In the genomic region with DNA sequence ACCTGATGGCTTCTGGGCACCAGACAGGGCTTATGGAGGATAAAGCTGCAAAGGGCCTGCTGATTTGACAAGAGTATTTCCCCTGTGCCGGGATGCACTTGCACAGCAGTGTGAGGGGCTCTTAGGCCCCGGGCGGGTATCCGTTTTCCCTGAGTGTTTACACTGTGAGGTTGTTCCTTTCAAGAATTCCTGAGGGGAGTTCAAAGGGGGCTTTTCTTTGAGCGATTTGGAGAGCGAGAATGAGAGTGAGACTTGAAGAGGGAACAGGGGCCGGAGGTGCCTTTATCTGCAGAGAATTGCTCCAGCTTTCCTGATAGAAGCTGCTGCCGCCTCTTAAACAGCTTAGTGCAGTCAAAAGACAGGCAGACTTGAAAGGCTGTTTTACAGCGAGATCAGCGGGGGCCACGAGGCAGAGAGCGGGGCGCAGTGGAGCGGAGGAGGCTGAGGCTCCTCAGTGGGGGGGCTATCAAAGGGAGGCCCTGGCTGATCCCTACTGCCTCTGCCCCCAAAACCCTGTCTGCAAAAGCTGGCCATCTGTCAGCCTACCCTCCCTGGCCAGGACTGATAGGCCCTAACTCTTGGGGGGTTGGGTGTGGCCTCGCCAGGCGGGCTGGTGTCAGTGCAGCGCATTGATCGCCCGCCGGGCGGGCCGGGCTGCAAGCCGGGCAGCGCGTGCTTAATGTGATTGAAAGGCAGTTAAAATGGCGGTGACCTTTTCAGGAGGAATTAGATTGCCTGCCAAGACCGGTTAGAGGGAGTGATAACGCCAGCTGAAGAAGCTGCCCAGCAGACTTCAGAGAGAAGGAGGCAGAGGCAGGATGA, we compare ENCODE assay signal across 19 cellular contexts. TPM values are rescaled to one million over a fixed set of nuclear protein-coding genes. Genes with fewer than 3 reads are reported as not detected.
DNase-seq lines count a peak whose midpoint lies in the region; ATAC-seq and TF ChIP-seq lines count a peak whose summit lies in the region.
"Had no signal": no experiment of that assay in that cellular context is flagged by ENCODE, and none has a peak within 500 bp of the region (broad histone marks: within the 10 kb centered on the region; RNA-seq: fewer than 3 reads in every experiment).

No MANE protein-coding gene starts in this region.

- H3K27me3 Mint-ChIP-seq in activated naive CD8-positive, alpha-beta T cell: no peaks in the 10 kb centered on the region
- no peaks in the 10 kb centered on the region for H3K27me3 Mint-ChIP-seq in activated naive CD8-positive, alpha-beta T cell treated with anti-CD3 and anti-CD28 coated beads for 36 hours
- H3K27me3 Mint-ChIP-seq: stimulated activated memory B cell treated with anti-CD40 and anti-IgM and Interleukin-4, amounts not matched to agents 10 μg/mL and 1 μg/mL and 100 μg/mL, for 72 hours had no signal

- H3K4me3 ChIP-seq in WERI-Rb-1 (ENCODE audit: low read depth, low read length) (peak overlapping the region; percentile 30), muscle layer of colon (ENCODE audit: low read depth in 1 of 2, low read length in 2 of 2) (no peak overlapping the region), lower leg skin (ENCODE audit: low read depth, poor library complexity, severe bottlenecking) (no peak overlapping the region)
- H3K4me3 ChIP-seq: GM23338, ovary, upper lobe of left lung had no signal

- H3K27me3 ChIP-seq in WERI-Rb-1 (ENCODE audit: insufficient read depth, low read depth, severe bottlenecking): no peaks in the 10 kb centered on the region
- no peaks in the 10 kb centered on the region for H3K27me3 ChIP-seq in muscle layer of colon (ENCODE audit: control insufficient read depth in 1 of 2, insufficient read depth in 2 of 2, low read length in 2 of 2)
- H3K27me3 ChIP-seq: ovary, upper lobe of left lung had no signal

- intact Hi-C loops in lower leg skin (cut with DNase I; ENCODE audit: low total_unique reads): no loop called here

- H3K9me3 Mint-ChIP-seq in activated naive CD8-positive, alpha-beta T cell (ENCODE audit: low read depth): no peaks in the 10 kb centered on the region
- H3K9me3 Mint-ChIP-seq in activated naive CD8-positive, alpha-beta T cell treated with anti-CD3 and anti-CD28 coated beads for 36 hours: no peaks in the 10 kb centered on the region
- H3K9me3 Mint-ChIP-seq: CD14-positive monocyte; GM23338; stimulated activated memory B cell treated with anti-CD40 and anti-IgM and Interleukin-4, amounts not matched to agents 10 μg/mL and 1 μg/mL and 100 μg/mL, for 72 hours had no signal

- H3K4me1 ChIP-seq in muscle layer of colon (ENCODE audit: insufficient read depth, low read length): peaks cover 100% of the 10 kb centered on the region

- peaks cover 84% of the 10 kb centered on the region for H3K36me3 ChIP-seq in WERI-Rb-1
- peaks cover 74% of the 10 kb centered on the region for H3K36me3 ChIP-seq in muscle layer of colon (ENCODE audit: insufficient read depth, low read length)
- H3K36me3 ChIP-seq: ovary had no signal

- H3K4me1 Mint-ChIP-seq in activated naive CD8-positive, alpha-beta T cell (ENCODE audit: low read depth): peaks cover 25% of the 10 kb centered on the region
- peaks cover 22% of the 10 kb centered on the region for H3K4me1 Mint-ChIP-seq in activated naive CD8-positive, alpha-beta T cell treated with anti-CD3 and anti-CD28 coated beads for 36 hours

- TF ChIP-seq CTCF in WERI-Rb-1 (IDR thresholded peaks at IDR 0.05; ENCODE audit: low read depth, low read length): 0 out of 2 replicates have a peak, but pooled peaks have one; percentile 10
- TF ChIP-seq CTCF in lower leg skin (IDR thresholded peaks at IDR 0.05): no peak

- no peak for DNase-seq in activated naive CD8-positive, alpha-beta T cell treated with anti-CD3 and anti-CD28 coated beads for 36 hours
- DNase-seq in WERI-Rb-1 (peak; percentile 98), substantia nigra (lab: John Stamatoyannopoulos, UW) (peak in 1 of 49 donors; percentile 30), foreskin melanocyte (no peak), lower leg skin (ENCODE audit: low spot score in 2 of 2) (no peak)
- DNase-seq: activated CD4-positive, alpha-beta T cell treated with anti-CD3 and anti-CD28 coated beads, Interleukin-2, amount 50 U/mL, for 48 hours; activated T-cell treated with anti-CD3 and anti-CD28 coated beads, Interleukin-2, amount 50 U/mL, for 48 hours; effector CD4-positive, alpha-beta T cell; ovary; stimulated activated CD4-positive, alpha-beta T cell treated with anti-CD3 and anti-CD28 coated beads, Interleukin-12 subunit alpha, Interleukin-12 subunit beta, amount 100 ng/mL, for 4 hours had no signal

- H3K9me3 ChIP-seq in WERI-Rb-1 (ENCODE audit: severe bottlenecking): no peaks in the 10 kb centered on the region
- H3K9me3 ChIP-seq in muscle layer of colon (ENCODE audit: low read length): no peaks in the 10 kb centered on the region
- H3K9me3 ChIP-seq: ovary, upper lobe of left lung had no signal

- ATAC-seq in GM18873 (IDR thresholded peaks at IDR 0.05; ENCODE audit: low FRiP score, unreplicated experiment): no peak
- ATAC-seq: GM23338; stimulated activated memory B cell treated with anti-CD40 and anti-IgM and Interleukin-4, amounts not matched to agents 10 μg/mL and 1 μg/mL and 100 μg/mL, for 72 hours had no signal

- H3K27ac ChIP-seq in WERI-Rb-1 (peak overlapping the region; percentile 97), muscle layer of colon (ENCODE audit: low read depth, low read length) (peak overlapping the region; percentile 82), substantia nigra (ENCODE audit: low read depth, low read length, poor library complexity, severe bottlenecking) (peak overlapping the region; percentile 31)
- H3K27ac ChIP-seq: ovary, upper lobe of left lung had no signal

- no peak for TF ChIP-seq POLR2A in lower leg skin (IDR thresholded peaks at IDR 0.05)

- H3K27ac Mint-ChIP-seq in activated naive CD8-positive, alpha-beta T cell: peak overlapping the region; percentile 46
- no peak overlapping the region for H3K27ac Mint-ChIP-seq in activated naive CD8-positive, alpha-beta T cell treated with anti-CD3 and anti-CD28 coated beads for 36 hours
- H3K27ac Mint-ChIP-seq: GM23338; stimulated activated memory B cell treated with anti-CD40 and anti-IgM and Interleukin-4, amounts not matched to agents 10 μg/mL and 1 μg/mL and 100 μg/mL, for 72 hours had no signal

- no peak overlapping the region for H3K4me3 Mint-ChIP-seq in activated naive CD8-positive, alpha-beta T cell
- no peak overlapping the region for H3K4me3 Mint-ChIP-seq in activated naive CD8-positive, alpha-beta T cell treated with anti-CD3 and anti-CD28 coated beads for 36 hours
- H3K4me3 Mint-ChIP-seq: CD14-positive monocyte; GM23338; stimulated activated memory B cell treated with anti-CD40 and anti-IgM and Interleukin-4, amounts not matched to agents 10 μg/mL and 1 μg/mL and 100 μg/mL, for 72 hours had no signal

- H3K9ac ChIP-seq in muscle layer of colon (ENCODE audit: low read length): no peak overlapping the region

- no peaks in the 10 kb centered on the region for H3K36me3 Mint-ChIP-seq in activated naive CD8-positive, alpha-beta T cell
- H3K36me3 Mint-ChIP-seq in activated naive CD8-positive, alpha-beta T cell treated with anti-CD3 and anti-CD28 coated beads for 36 hours: peaks cover 34% of the 10 kb centered on the region

- WGBS in lower leg skin, 2 donors: 83 to 88% methylated on average over 27 to 28 of the region's 28 CpGs

RNA-seq across cellular contexts. Expression of gene TMEM53, which starts 36.5 kb away (rescaled TPM):
- 1 to 10 TPM; 2.5 to 2.6 TPM for total RNA-seq in activated naive CD8-positive, alpha-beta T cell treated with anti-CD3 and anti-CD28 coated beads for 36 hours
- total RNA-seq in lower leg skin: 10 to 100 TPM in 2 of 4 donors, 1 to 10 TPM in 2; 5.2 to 23.4 (median 9.9) TPM

RNA-seq across cellular contexts. Expression of gene ARMH1, which starts 36.7 kb away (rescaled TPM):
- total RNA-seq in activated naive CD8-positive, alpha-beta T cell treated with anti-CD3 and anti-CD28 coated beads for 36 hours: 100 to 1,000 TPM; 139 to 144 TPM
- 1 to 10 TPM in 1 of 4 donors, not detected in 3; 2.7 TPM for total RNA-seq in lower leg skin
- total RNA-seq: bronchial epithelial cell, RPMI7951 had no signal

Comparison
In these comparisons a context has a peak if more than half of its experiments do, and no peak if none do; other contexts are left out.
1. H3K27ac ChIP-seq: peak in every context shown above with its lines; median percentile 97 in WERI-Rb-1; 82 in muscle layer of colon; 31 in substantia nigra.
2. RNA of gene ARMH1, which starts 36.7 kb away (total RNA-seq): 139 to 144 TPM in activated naive CD8-positive, alpha-beta T cell treated with anti-CD3 and anti-CD28 coated beads for 36 hours; 2.7 TPM in lower leg skin; every median in the first group is over 10 times any median in the second.